24 cellular contexts compared by ENCODE assay signal in the genomic region with DNA sequence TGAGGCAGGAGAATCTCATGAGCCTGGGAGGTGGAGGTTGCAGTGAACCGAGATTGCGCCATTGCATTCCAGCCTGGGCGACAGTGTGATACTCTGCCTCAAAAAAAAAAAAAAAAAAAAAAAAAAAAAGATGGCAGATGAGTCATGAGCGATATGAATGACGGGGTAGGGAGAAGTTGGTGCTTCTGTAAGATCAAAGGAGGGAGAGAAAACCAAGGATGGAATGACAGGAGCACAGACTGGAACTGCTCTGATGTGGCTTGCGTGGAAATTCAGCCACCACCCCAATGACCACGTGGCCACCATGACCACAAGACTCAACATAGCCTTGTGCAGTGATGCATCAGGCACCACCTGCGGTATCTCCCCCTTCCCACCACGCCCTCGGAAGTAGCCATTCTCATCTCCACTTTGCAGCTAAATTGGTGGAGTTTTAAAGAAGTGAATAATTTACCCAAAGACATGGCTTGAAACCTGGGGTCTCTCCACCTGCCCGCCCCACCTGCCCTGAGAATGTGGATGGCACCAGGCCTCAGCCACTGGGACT.
DNase-seq lines count a peak whose midpoint lies in the region; ATAC-seq and TF ChIP-seq lines count a peak whose summit lies in the region.
"Had no signal": no experiment of that assay in that cellular context is flagged by ENCODE, and none has a peak within 500 bp of the region (broad histone marks: within the 10 kb centered on the region; RNA-seq: fewer than 3 reads in every experiment).

No MANE protein-coding gene starts in this region.

- no peaks in the 10 kb centered on the region for H3K27me3 ChIP-seq in lung (ENCODE audit: control insufficient read depth, insufficient read depth)
- H3K27me3 ChIP-seq: gastroesophageal sphincter had no signal

- H3K36me3 ChIP-seq in lung (ENCODE audit: control insufficient read depth in 2 of 2, insufficient read depth in 2 of 2, low read length in 2 of 2) = no peaks in the 10 kb centered on the region
- H3K36me3 ChIP-seq: gastroesophageal sphincter, WERI-Rb-1 had no signal

- ATAC-seq in lung (ENCODE audit: insufficient read depth, low FRiP score) (no peak), HG03280 (IDR thresholded peaks at IDR 0.05; ENCODE audit: unreplicated experiment) (no peak), GM21367 (IDR thresholded peaks at IDR 0.05; ENCODE audit: unreplicated experiment) (no peak)
- ATAC-seq: gastroesophageal sphincter; naive thymus-derived CD8-positive, alpha-beta T cell; sciatic nerve; stimulated activated effector memory CD8-positive, alpha-beta T cell treated with anti-CD3 and anti-CD28 coated beads, Interleukin-12 subunit alpha, Interleukin-12 subunit beta, amount 100 ng/mL, for 72 hours had no signal

- H3K27ac ChIP-seq in lung (ENCODE audit: low read depth in 1 of 2, low read length in 1 of 2) = no peak overlapping the region
- H3K27ac ChIP-seq: gastroesophageal sphincter, parathyroid adenoma, WERI-Rb-1 had no signal

- TF ChIP-seq CTCF in AG10803 (conservative IDR thresholded peaks at IDR 0.05; ENCODE audit: low read length) (no peak), astrocyte of the spinal cord (IDR thresholded peaks at IDR 0.05; ENCODE audit: low read depth, low read length) (no peak), lung (IDR thresholded peaks at IDR 0.05; ENCODE audit: control extremely low read depth, extremely low read depth) (no peak)

- peak; percentile 31 for DNase-seq in AG10803 (ENCODE audit: low read depth)
- peak; percentile 53 for DNase-seq in H4 (ENCODE audit: low spot score)
- peak; percentile 15 for DNase-seq in astrocyte of the spinal cord (ENCODE audit: low read depth, low spot score)
- DNase-seq in lung (ENCODE audit: low spot score) = peak; percentile 7
- no peak for DNase-seq in ACHN
- no peak for DNase-seq in iPS-NIHi7 (ENCODE audit: extremely low spot score)
- DNase-seq: activated CD4-positive, alpha-beta T cell treated with anti-CD3 and anti-CD28 coated beads, Interleukin-2, amount 50 U/mL, for 4 hours; activated naive CD4-positive, alpha-beta T cell treated with anti-CD3 and anti-CD28 coated beads for 36 hours; CD4-positive, alpha-beta memory T cell; effector CD4-positive, alpha-beta T cell; kidney glomerular epithelial cell; mesenchymal stem cell; naive thymus-derived CD8-positive, alpha-beta T cell; NCI-H1694 treated with DMSO at 0.1 percent for 48 hours; NCI-H226; NCI-H774; OCI-M1; WERI-Rb-1 had no signal

- H3K9me3 ChIP-seq in lung (ENCODE audit: control insufficient read depth in 2 of 2, insufficient read depth in 1 of 2, low read length in 1 of 2) = peaks cover 0 to 9% of the 10 kb centered on the region in 2 donors

- H3K4me3 ChIP-seq in AG10803 (ENCODE audit: low read length) (no peak overlapping the region), astrocyte of the spinal cord (ENCODE audit: low read depth, low read length) (no peak overlapping the region), lung (no peak overlapping the region)
- H3K4me3 ChIP-seq: gastroesophageal sphincter had no signal

- peaks cover 0 to 12% of the 10 kb centered on the region in 2 donors for H3K4me1 ChIP-seq in lung (ENCODE audit: control insufficient read depth in 2 of 2, insufficient read depth in 2 of 2, low read length in 2 of 2)
- H3K4me1 ChIP-seq: parathyroid adenoma had no signal

- 89 to 95% methylated on average over 11 of the region's 11 CpGs for WGBS in lung, 2 donors

- in situ Hi-C loops in astrocyte of the spinal cord (cut with HindIII; ENCODE audit: low sequenced_read_pairs) (no loop called here), ACHN (cut with HindIII; ENCODE audit: low pct_ligation_motif_present, low pct_unique_long_range_greater_than_20kb, low sequenced_read_pairs) (no loop called here)

Comparison
In these comparisons a context has a peak if more than half of its experiments do, and no peak if none do; other contexts are left out.
1. DNase-seq: peak in AG10803 (single experiment), H4 (single experiment), astrocyte of the spinal cord (single experiment) and lung (single experiment); none in ACHN (single experiment) and iPS-NIHi7 (single experiment).